In genomic region chr1:12761781-12762180, GRCh38 we compare ENCODE assay signal across 9 cellular contexts. TPM values are rescaled to one million over a fixed set of nuclear protein-coding genes. Genes with fewer than 3 reads are reported as not detected.
"Had no signal": no experiment of that assay in that cellular context is flagged by ENCODE, and none has a peak within 500 bp of the region (broad histone marks: within the 10 kb centered on the region; RNA-seq: fewer than 3 reads in every experiment).

No MANE protein-coding gene starts in this region.

- H3K4me3 ChIP-seq: GM12878 had no signal

- DNase-seq: GDM1, GF-D8 had no signal

- ATAC-seq: GM12878 had no signal

- FAIRE-seq: G401.6, GM12878, GM12891, GM12892, GM18507, GM19239 had no signal

RNA-seq across cellular contexts. Expression of gene PRAMEF12, which starts 11.8 kb away (rescaled TPM):
- total RNA-seq: G401, GM12878 had no signal
- polyA plus RNA-seq: GM12878 had no signal

RNA-seq across cellular contexts. Expression of gene CFAP107, which starts 15.8 kb away (rescaled TPM):
- total RNA-seq: G401, GM12878 had no signal
- polyA plus RNA-seq: GM12878 had no signal

RNA-seq across cellular contexts. Expression of gene PRAMEF1, which starts 29.4 kb away (rescaled TPM):
- total RNA-seq: GM12878 had no signal
- polyA plus RNA-seq: GM12878 had no signal

RNA-seq across cellular contexts. Expression of gene AADACL3, which starts 45.9 kb away (rescaled TPM):
- total RNA-seq: G401, GM12878 had no signal
- polyA plus RNA-seq: GM12878 had no signal
